In genomic region chr4:155376387-155377268, GRCh38 we compare ENCODE assay signal across 8 cellular contexts. TPM values are rescaled to one million over a fixed set of nuclear protein-coding genes. Genes with fewer than 3 reads are reported as not detected.
DNase-seq lines count a peak whose midpoint lies in the region; ATAC-seq and TF ChIP-seq lines count a peak whose summit lies in the region.

TSS of gene MAP9 (minus strand) at chr4:155376965. CDS start at chr4:155375850, 1,115 bp downstream.

- TF ChIP-seq CTCF in left ventricle myocardium inferior (IDR thresholded peaks at IDR 0.05; ENCODE audit: borderline replicate concordance) (no peak), psoas muscle (IDR thresholded peaks at IDR 0.05) (no peak)

- peak within 1 kb of the TSS; percentile 73 for H3K4me3 ChIP-seq in left ventricle myocardium inferior
- peak within 1 kb of the TSS; percentile 66 for H3K4me3 ChIP-seq in psoas muscle
- H3K4me3 ChIP-seq in urinary bladder (ENCODE audit: low read depth, low read length), result peak within 1 kb of the TSS; percentile 76

- H3K4me1 ChIP-seq in left ventricle myocardium inferior (peaks cover 12% of the 10 kb centered on the region), psoas muscle (no peaks in the 10 kb centered on the region), urinary bladder (ENCODE audit: insufficient read depth) (no peaks in the 10 kb centered on the region)

- WGBS in psoas muscle, 3 donors, result 5 to 6% (median 5%) methylated on average over 66 of the region's 66 CpGs
- WGBS in urinary bladder, result 5% methylated on average over 66 of the region's 66 CpGs

- DNase-seq in Daoy (ENCODE audit: low read depth) (peak; percentile 89), LHCN-M2 (ENCODE audit: low read depth) (peak; percentile 82), SW 1271 (lab: John Stamatoyannopoulos, UW) (peak; percentile 72 to 85), amniotic epithelial cell (ENCODE audit: low read depth) (peak; percentile 95), left ventricle myocardium inferior (peak; percentile 86), psoas muscle (peak; percentile 76 to 89)

- intact Hi-C loops in left ventricle myocardium inferior (cut with micrococcal nuclease) (no loop called here), psoas muscle (cut with DNase I) (no loop called here)

- H3K27me3 ChIP-seq in left ventricle myocardium inferior (ENCODE audit: low read depth), result peaks cover 19% of the 10 kb centered on the region
- H3K27me3 ChIP-seq in psoas muscle (ENCODE audit: insufficient read depth in 3 of 3, low read length in 2 of 3), result peaks cover 0 to 31% (median 5%) of the 10 kb centered on the region in 3 donors

- ATAC-seq in GM21825 (IDR thresholded peaks at IDR 0.05; ENCODE audit: unreplicated experiment), result peak; percentile 100
- ATAC-seq in psoas muscle, result peak; percentile 72 to 93 (median 81)

- H3K27ac ChIP-seq in left ventricle myocardium inferior (replicated peaks), result peak within 1 kb of the TSS; percentile 35
- no peak within 1 kb of the TSS for H3K27ac ChIP-seq in psoas muscle
- no peak within 1 kb of the TSS for H3K27ac ChIP-seq in urinary bladder (ENCODE audit: low read depth)

- H3K9me3 ChIP-seq in left ventricle myocardium inferior (replicated peaks), result no peaks in the 10 kb centered on the region
- H3K9me3 ChIP-seq in psoas muscle, result no peaks in the 10 kb centered on the region

- no peaks in the 10 kb centered on the region for H3K36me3 ChIP-seq in left ventricle myocardium inferior
- no peaks in the 10 kb centered on the region for H3K36me3 ChIP-seq in psoas muscle (ENCODE audit: insufficient read depth in 1 of 2, low read depth in 1 of 2)
- no peaks in the 10 kb centered on the region for H3K36me3 ChIP-seq in urinary bladder (ENCODE audit: insufficient read depth)

RNA-seq across cellular contexts. Expression of gene MAP9, which starts in this region (rescaled TPM):
- total RNA-seq in Daoy (2014; rRNA removed; shearing (Covaris generic)), result 4.7 and 5.5 TPM in 2 replicates
- total RNA-seq in LHCN-M2 (2014; rRNA removed) (2.9 and 3.3 TPM in 2 replicates), left ventricle myocardium inferior (6.6 TPM), psoas muscle (under 1 TPM; 0.13 to 0.90 (median 0.69) TPM), urinary bladder (18.7 TPM)
- 1.2 TPM for polyA plus RNA-seq in LHCN-M2 (2012)
- polyA plus RNA-seq in psoas muscle (under 1 TPM; 0.08 to 0.39 (median 0.25) TPM), urinary bladder (5.7 TPM)

Comparison
In these comparisons a context has a peak if more than half of its experiments do, and no peak if none do; other contexts are left out.
1. Peak in DNase-seq, ATAC-seq and H3K4me3 ChIP-seq in psoas muscle; RNA of the gene not detected or under 1 TPM.